13 cellular contexts compared by ENCODE assay signal in the genomic region with DNA sequence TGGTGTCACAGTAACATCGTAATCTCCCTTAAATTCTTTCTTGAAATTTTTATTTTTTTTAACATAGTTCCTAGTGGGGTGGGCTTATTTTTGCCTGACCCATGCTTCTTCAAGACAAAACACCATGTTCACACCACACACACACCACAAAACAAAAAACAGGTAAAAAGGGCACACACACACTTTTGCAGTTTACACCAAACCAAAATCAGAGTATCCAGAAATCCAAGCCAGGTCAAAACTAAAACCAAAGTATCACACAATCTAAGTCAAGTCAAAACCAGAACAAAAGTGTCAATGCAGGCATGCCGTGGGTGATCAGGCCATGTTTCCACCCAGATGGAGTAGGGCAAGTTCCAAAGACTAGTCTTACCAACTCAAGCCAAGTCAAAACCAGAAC. TPM values are rescaled to one million over a fixed set of nuclear protein-coding genes. Genes with fewer than 3 reads are reported as not detected.
"Had no signal": no experiment of that assay in that cellular context is flagged by ENCODE, and none has a peak within 500 bp of the region (broad histone marks: within the 10 kb centered on the region; RNA-seq: fewer than 3 reads in every experiment).

No MANE protein-coding gene starts in this region.

RNA-seq across cellular contexts. Expression of gene GPR15LG, which starts 2.4 kb away (rescaled TPM):
- total RNA-seq: activated naive CD8-positive, alpha-beta T cell treated with anti-CD3 and anti-CD28 coated beads for 36 hours; astrocyte; left ventricle myocardium inferior; lung microvascular endothelial cell; myocyte; omental fat pad; posterior vena cava; sigmoid colon; subcutaneous adipose tissue; T-helper 17 cell had no signal
- polyA plus RNA-seq: neural cell had no signal

RNA-seq across cellular contexts. Expression of gene LRIT2, which starts 54.1 kb away (rescaled TPM):
- total RNA-seq: activated naive CD8-positive, alpha-beta T cell treated with anti-CD3 and anti-CD28 coated beads for 36 hours; astrocyte; left ventricle myocardium inferior; lung microvascular endothelial cell; myocyte; omental fat pad; posterior vena cava; sigmoid colon; subcutaneous adipose tissue; T-helper 17 cell; ureter had no signal
- polyA plus RNA-seq: neural cell, thymus had no signal
